22 cellular contexts compared by ENCODE assay signal in genomic region chr11:18780329-18780728, GRCh38. TPM values are rescaled to one million over a fixed set of nuclear protein-coding genes. Genes with fewer than 3 reads are reported as not detected.
A peak's percentile ranks its signal among the peaks of the same experiment; 100 is the strongest.
DNase-seq lines count a peak whose midpoint lies in the region; ATAC-seq, FAIRE-seq and TF ChIP-seq lines count a peak whose summit lies in the region.
"Had no signal": no experiment of that assay in that cellular context is flagged by ENCODE, and none has a peak within 500 bp of the region (broad histone marks: within the 10 kb centered on the region; RNA-seq: fewer than 3 reads in every experiment).

No MANE protein-coding gene starts in this region.

- no peak overlapping the region for H3K4me2 ChIP-seq in H1 (ENCODE audit: insufficient read depth in 1 of 2, low read depth in 2 of 2, low read length in 2 of 2)
- H3K4me2 ChIP-seq in OCI-LY7 (ENCODE audit: low read length), result no peak overlapping the region
- no peak overlapping the region for H3K4me2 ChIP-seq in hepatocyte
- H3K4me2 ChIP-seq: A549; BLaER1 treated with 17β-estradiol and CSF1 and Interleukin-3, amounts not matched to agents 10 nM and 100 nM; PC-9 had no signal

- H4K20me1 ChIP-seq in H1 (replicated peaks in 1 of 2; ENCODE audit: control insufficient read depth in 1 of 2, insufficient read depth in 2 of 2, low read length in 2 of 2), result no peaks in the 10 kb centered on the region
- H4K20me1 ChIP-seq in OCI-LY7 (ENCODE audit: insufficient read depth, low read length), result no peaks in the 10 kb centered on the region
- no peaks in the 10 kb centered on the region for H4K20me1 ChIP-seq in hepatocyte (ENCODE audit: insufficient read depth, poor library complexity, severe bottlenecking)
- H4K20me1 ChIP-seq: BLaER1 treated with 17β-estradiol and CSF1 and Interleukin-3, amounts not matched to agents 10 nM and 100 nM had no signal

- H3K36me3 ChIP-seq in heart right ventricle, result no peaks in the 10 kb centered on the region
- no peaks in the 10 kb centered on the region for H3K36me3 ChIP-seq in right atrium auricular region
- no peaks in the 10 kb centered on the region; a peak in 1 of 8 replicates for H3K36me3 ChIP-seq in H1 (ENCODE audit: control insufficient read depth in 2 of 4, insufficient read depth in 4 of 4, low read length in 3 of 4)
- no peaks in the 10 kb centered on the region for H3K36me3 ChIP-seq in OCI-LY7 (ENCODE audit: insufficient read depth, low read length)
- H3K36me3 ChIP-seq in hepatocyte (replicated peaks; ENCODE audit: insufficient read depth, low read depth), result no peaks in the 10 kb centered on the region
- H3K36me3 ChIP-seq: BLaER1 treated with 17β-estradiol and CSF1 and Interleukin-3, amounts not matched to agents 10 nM and 100 nM had no signal

- peaks cover 27% of the 10 kb centered on the region for H3K27me3 Mint-ChIP-seq in mesothelial cell of epicardium (ENCODE audit: low read depth)

- H2BK15ac ChIP-seq in H1 (ENCODE audit: low read length), result no peak overlapping the region

- no peak overlapping the region for H4K91ac ChIP-seq in H1 (replicated peaks; ENCODE audit: insufficient read length, low read length)

- H3K4me1 ChIP-seq in heart right ventricle, result peaks cover 0 to 19% (median 0%) of the 10 kb centered on the region in 9 donors
- H3K4me1 ChIP-seq in right atrium auricular region, result no peaks in the 10 kb centered on the region
- peaks cover 0 to 17% (median 1%) of the 10 kb centered on the region in 4 experiments; a peak in 3 of 7 replicates for H3K4me1 ChIP-seq in H1 (replicated peaks in 1 of 4; ENCODE audit: control insufficient read depth in 3 of 4, insufficient read depth in 4 of 4, low read length in 3 of 4)
- H3K4me1 ChIP-seq in OCI-LY7 (ENCODE audit: insufficient read depth, low read length, poor library complexity, severe bottlenecking), result no peaks in the 10 kb centered on the region
- no peaks in the 10 kb centered on the region for H3K4me1 ChIP-seq in hepatocyte (ENCODE audit: insufficient read depth)
- H3K4me1 ChIP-seq: A549 had no signal

- TF ChIP-seq EP300 in H1 (IDR thresholded peaks at IDR 0.05; ENCODE audit: borderline replicate concordance in 1 of 2, low read depth in 2 of 2, low read length in 2 of 2), result no peak

- FAIRE-seq in H1 (lab: Jason Lieb, UNC), result no peak
- FAIRE-seq: A549, G401.6 had no signal

- H2BK12ac ChIP-seq in H1 (ENCODE audit: low read depth, low read length), result no peak overlapping the region

- no peak overlapping the region for H4K5ac ChIP-seq in H1 (ENCODE audit: insufficient read length, low read depth, low read length)

- H3K27ac Mint-ChIP-seq in mesothelial cell of epicardium, result peak overlapping the region; percentile 14
- H3K27ac Mint-ChIP-seq in stimulated activated effector memory CD8-positive, alpha-beta T cell treated with anti-CD3 and anti-CD28 coated beads, Interleukin-12 subunit alpha, Interleukin-12 subunit beta, amount 100 ng/mL, for 72 hours, result peak overlapping the region; percentile 35

- no peak for TF ChIP-seq CTCF in heart right ventricle (IDR thresholded peaks at IDR 0.05)
- TF ChIP-seq CTCF in right atrium auricular region (IDR thresholded peaks at IDR 0.05), result no peak
- no peak for TF ChIP-seq CTCF in H1 (IDR thresholded peaks at IDR 0.05; ENCODE audit: control extremely low read depth in 1 of 3, insufficient read depth in 1 of 3, low read depth in 1 of 3, low read length in 3 of 3)
- no peak for TF ChIP-seq CTCF in mesothelial cell of epicardium (IDR thresholded peaks at IDR 0.05; ENCODE audit: unreplicated experiment)
- no peak for TF ChIP-seq CTCF in OCI-LY7 (conservative IDR thresholded peaks at IDR 0.05; ENCODE audit: low read length)
- no peak for TF ChIP-seq CTCF in hepatocyte (IDR thresholded peaks at IDR 0.05; ENCODE audit: poor library complexity)

- H2BK20ac ChIP-seq in H1 (ENCODE audit: low read length), result no peak overlapping the region

- H3K18ac ChIP-seq in H1 (ENCODE audit: extremely low read depth, low read length), result no peak overlapping the region

- POLR2A ChIA-PET in H1 (lab: Charles Lee; ENCODE audit: partially characterized antibody), result interaction anchor here (1.4 to 1.5 kb wide), 2 partner anchors 8 to 11 kb away, joined by 3 to 6 read pairs; partner anchors contain the start of gene PTPN5
- POLR2A ChIA-PET in OCI-LY7 (lab: Charles Lee), result interaction anchor here (2.3 kb wide), 1 partner anchor 15 kb away, joined by 10 read pairs; no protein-coding TSS in a partner anchor

- H3K9me2 ChIP-seq in OCI-LY7 (ENCODE audit: insufficient read depth, low read length) (no peaks in the 10 kb centered on the region), hepatocyte (replicated peaks; ENCODE audit: insufficient read depth) (no peaks in the 10 kb centered on the region)

- H3K9me3 ChIP-seq in heart right ventricle, result no peaks in the 10 kb centered on the region
- H3K9me3 ChIP-seq in right atrium auricular region, result no peaks in the 10 kb centered on the region
- H3K9me3 ChIP-seq in H1 (ENCODE audit: insufficient read depth in 2 of 2, low read depth in 1 of 2, low read length in 1 of 2), result no peaks in the 10 kb centered on the region
- H3K9me3 ChIP-seq in OCI-LY7 (ENCODE audit: low read length), result no peaks in the 10 kb centered on the region
- H3K9me3 ChIP-seq in hepatocyte (ENCODE audit: low read depth), result no peaks in the 10 kb centered on the region
- H3K9me3 ChIP-seq: A549; BLaER1 treated with 17β-estradiol and CSF1 and Interleukin-3, amounts not matched to agents 10 nM and 100 nM had no signal

- no peak overlapping the region for H3K4me3 ChIP-seq in heart right ventricle
- no peak overlapping the region for H3K4me3 ChIP-seq in right atrium auricular region
- no peak overlapping the region for H3K4me3 ChIP-seq in H1 (ENCODE audit: extremely low read depth in 1 of 4, insufficient read depth in 2 of 4, low read depth in 3 of 4, low read length in 4 of 4)
- no peak overlapping the region for H3K4me3 ChIP-seq in OCI-LY7 (ENCODE audit: low read depth, low read length, poor library complexity, severe bottlenecking)
- no peak overlapping the region for H3K4me3 ChIP-seq in hepatocyte
- H3K4me3 ChIP-seq: A549; BLaER1 treated with 17β-estradiol and CSF1 and Interleukin-3, amounts not matched to agents 10 nM and 100 nM; PC-9 had no signal

- H3K23ac ChIP-seq in H1 (ENCODE audit: insufficient read length), result no peak overlapping the region

- H3K56ac ChIP-seq in H1 (replicated peaks; ENCODE audit: insufficient read length, low read depth, low read length), result no peak overlapping the region

- H3K4ac ChIP-seq in H1 (replicated peaks; ENCODE audit: insufficient read length, low read depth, low read length), result no peak overlapping the region

- H3K27me3 ChIP-seq in heart right ventricle (peaks cover 0 to 4% (median 0%) of the 10 kb centered on the region in 7 donors), right atrium auricular region (no peaks in the 10 kb centered on the region), H1 (replicated peaks in 1 of 4; ENCODE audit: control insufficient read depth in 3 of 4, extremely low read depth in 1 of 4, insufficient read depth in 3 of 4, low read length in 3 of 4) (no peaks in the 10 kb centered on the region), hepatocyte (no peaks in the 10 kb centered on the region)
- H3K27me3 ChIP-seq: BLaER1 treated with 17β-estradiol and CSF1 and Interleukin-3, amounts not matched to agents 10 nM and 100 nM had no signal

- H3K4me3 Mint-ChIP-seq in mesothelial cell of epicardium, result no peak overlapping the region
- H3K4me3 Mint-ChIP-seq in stimulated activated effector memory CD8-positive, alpha-beta T cell treated with anti-CD3 and anti-CD28 coated beads, Interleukin-12 subunit alpha, Interleukin-12 subunit beta, amount 100 ng/mL, for 72 hours, result no peak overlapping the region
- H3K4me3 Mint-ChIP-seq: CD8-positive, alpha-beta memory T cell had no signal

- no peak for TF ChIP-seq POLR2A in H1 (IDR thresholded peaks at IDR 0.05; ENCODE audit: control extremely low read depth in 1 of 2, low read depth in 2 of 2, low read length in 2 of 2)

- BruUV-seq in OCI-LY7 (replicated peaks; lab: Mats Ljungman, UMichigan), result no TSS peak

- ATAC-seq in heart right ventricle, result peak; percentile 45 to 88 (median 72)
- no peak for ATAC-seq in stimulated activated effector memory CD8-positive, alpha-beta T cell treated with anti-CD3 and anti-CD28 coated beads, Interleukin-12 subunit alpha, Interleukin-12 subunit beta, amount 100 ng/mL, for 72 hours
- ATAC-seq: A549, HCT116 had no signal

- DNase-seq in heart right ventricle, result peak in 1 of 2 donors; percentile 44
- DNase-seq in right atrium auricular region (ENCODE audit: low spot score), result no peak
- DNase-seq in H1 (ENCODE audit: low read depth in 1 of 2, low spot score in 2 of 2), result no peak
- DNase-seq in mesothelial cell of epicardium (ENCODE audit: low spot score in 2 of 2, unreplicated experiment in 2 of 2), result no peak
- DNase-seq in stimulated activated effector memory CD8-positive, alpha-beta T cell treated with anti-CD3 and anti-CD28 coated beads, Interleukin-12 subunit alpha, Interleukin-12 subunit beta, amount 100 ng/mL, for 72 hours (ENCODE audit: low spot score in 2 of 2), result no peak
- no peak for DNase-seq in NK-92 (lab: John Stamatoyannopoulos, UW; ENCODE audit: unreplicated experiment)
- no peak for DNase-seq in OCI-LY7 (ENCODE audit: low spot score)
- DNase-seq in hepatocyte (ENCODE audit: low spot score), result no peak
- DNase-seq: CD8-positive, alpha-beta memory T cell; DND-41; KG1; NCI-H1436; NCI-H2029; NCI-H2171; NCI-H748 treated with DMSO at 0.1 percent for 48 hours; PC-9 had no signal

- H3K23me2 ChIP-seq in H1 (ENCODE audit: low read depth, low read length), result no peaks in the 10 kb centered on the region

- peak overlapping the region in 8 of 10 donors; percentile 6 to 80 (median 47) for H3K27ac ChIP-seq in heart right ventricle
- H3K27ac ChIP-seq in right atrium auricular region, result no peak overlapping the region
- H3K27ac ChIP-seq in H1 (ENCODE audit: low read depth, low read length), result no peak overlapping the region
- no peak overlapping the region for H3K27ac ChIP-seq in OCI-LY7 (ENCODE audit: low read depth, low read length, poor library complexity, severe bottlenecking)
- H3K27ac ChIP-seq in hepatocyte, result no peak overlapping the region
- H3K27ac ChIP-seq: A549; BLaER1 treated with 17β-estradiol and CSF1 and Interleukin-3, amounts not matched to agents 10 nM and 100 nM; PC-9 had no signal

- TF ChIP-seq RAD21 in H1 (IDR thresholded peaks at IDR 0.05 in 1 of 2, conservative IDR thresholded peaks at IDR 0.05 in 1 of 2; ENCODE audit: low read depth in 2 of 2, low read length in 2 of 2), result no peak

- 40 to 45% methylated on average over 4 of the region's 4 CpGs for WGBS in heart right ventricle, 2 donors
- WGBS in H1 (ENCODE audit: extremely low coverage in 1 of 2, insufficient coverage in 1 of 2, insufficient read length in 1 of 2, insufficient replicate concordance in 2 of 2, low coverage in 1 of 2, low lambda C conversion rate in 2 of 2, missing lambda C conversion rate in 1 of 2), 2 experiments, result 69% methylated on average over 3 of the region's 4 CpGs; no CpG with 5 or more reads in 1 of the 2 experiments
- 70% methylated on average over 4 of the region's 4 CpGs for WGBS in hepatocyte (ENCODE audit: low lambda C conversion rate, missing lambda C conversion rate)

- no peak overlapping the region for H2BK5ac ChIP-seq in H1 (ENCODE audit: low read depth, low read length)

- H2AFZ ChIP-seq in H1 (ENCODE audit: low read length), result no peak overlapping the region
- no peak overlapping the region for H2AFZ ChIP-seq in OCI-LY7 (ENCODE audit: low read length)
- H2AFZ ChIP-seq in hepatocyte, result no peak overlapping the region
- H2AFZ ChIP-seq: PC-9 had no signal

- H3K4me1 Mint-ChIP-seq in mesothelial cell of epicardium, result no peaks in the 10 kb centered on the region
- peaks cover 26% of the 10 kb centered on the region for H3K4me1 Mint-ChIP-seq in stimulated activated effector memory CD8-positive, alpha-beta T cell treated with anti-CD3 and anti-CD28 coated beads, Interleukin-12 subunit alpha, Interleukin-12 subunit beta, amount 100 ng/mL, for 72 hours

- H3K9ac ChIP-seq in H1 (replicated peaks in 1 of 4; ENCODE audit: extremely low read depth in 1 of 4, low read depth in 3 of 4, low read length in 3 of 4), result no peak overlapping the region
- H3K9ac ChIP-seq: BLaER1 treated with 17β-estradiol and CSF1 and Interleukin-3, amounts not matched to agents 10 nM and 100 nM had no signal

- no peaks in the 10 kb centered on the region for H3K79me2 ChIP-seq in H1 (ENCODE audit: control insufficient read depth in 1 of 2, insufficient read depth in 2 of 2, low read length in 2 of 2)
- H3K79me2 ChIP-seq in OCI-LY7 (ENCODE audit: insufficient read depth, low read depth, low read length), result no peaks in the 10 kb centered on the region
- H3K79me2 ChIP-seq in hepatocyte, result no peaks in the 10 kb centered on the region

- CTCF ChIA-PET in H1 (lab: Charles Lee; ENCODE audit: partially characterized antibody) (interaction anchor here (0.6 to 12.1 kb wide), 9 partner anchors 18 to 309 kb away, joined by 3 to 363 read pairs (median 4); partner anchors contain the start of gene PTPN5), OCI-LY7 (lab: Charles Lee; ENCODE audit: unreplicated experiment) (interaction anchor here (0.7 to 0.8 kb wide), 2 partner anchors 11 to 17 kb away, joined by 3 to 4 read pairs; no protein-coding TSS in a partner anchor)

- no peak overlapping the region for H3K14ac ChIP-seq in H1 (ENCODE audit: insufficient read length)

- no peaks in the 10 kb centered on the region for H3K36me3 Mint-ChIP-seq in mesothelial cell of epicardium
- no peaks in the 10 kb centered on the region for H3K36me3 Mint-ChIP-seq in stimulated activated effector memory CD8-positive, alpha-beta T cell treated with anti-CD3 and anti-CD28 coated beads, Interleukin-12 subunit alpha, Interleukin-12 subunit beta, amount 100 ng/mL, for 72 hours
- H3K36me3 Mint-ChIP-seq: CD8-positive, alpha-beta memory T cell had no signal

- H3K79me1 ChIP-seq in H1 (ENCODE audit: low read depth, low read length), result no peaks in the 10 kb centered on the region

- no peak overlapping the region for H2BK120ac ChIP-seq in H1 (replicated peaks; ENCODE audit: low read depth, low read length)

- H3K9me3 Mint-ChIP-seq in mesothelial cell of epicardium, result peaks cover 3% of the 10 kb centered on the region
- H3K9me3 Mint-ChIP-seq in stimulated activated effector memory CD8-positive, alpha-beta T cell treated with anti-CD3 and anti-CD28 coated beads, Interleukin-12 subunit alpha, Interleukin-12 subunit beta, amount 100 ng/mL, for 72 hours, result peaks cover 3% of the 10 kb centered on the region
- H3K9me3 Mint-ChIP-seq: CD8-positive, alpha-beta memory T cell had no signal

- peak overlapping the region; percentile 77; the same call in 1 of the 2 replicates for H4K8ac ChIP-seq in H1 (ENCODE audit: extremely low read depth, insufficient read depth, low read length)

- H2AK5ac ChIP-seq in H1 (ENCODE audit: low read depth, low read length), result no peak overlapping the region

- intact Hi-C loops in heart right ventricle (cut with DNase I) (no loop called here), OCI-LY7 (cut with micrococcal nuclease; ENCODE audit: unreplicated experiment) (no loop called here)

RNA-seq across cellular contexts. Expression of gene PTPN5, which starts 11.3 kb away (rescaled TPM):
- total RNA-seq in heart right ventricle (1 to 10 TPM; 1.5 to 8.8 (median 3.5) TPM), right atrium auricular region (1 to 10 TPM; 1.4 to 5.3 TPM), mesothelial cell of epicardium (2.5 to 3.3 TPM (median 2.7 TPM) in 3 replicates), OCI-LY7 (2022) (not detected in 2 replicates), hepatocyte (0.40 and 0.90 TPM in 2 replicates)
- polyA plus RNA-seq in heart right ventricle (1 to 10 TPM; 4.4 to 5.8 TPM), H1 (2011; rRNA removed) (12.9 and 18.9 TPM in 2 replicates), hepatocyte (0.22 and 0.78 TPM in 2 replicates)
- 6.8 and 8.4 TPM in 2 replicates for total RNA-seq in H1 (2021; fragmentation: NEBNext Ultra II Directional; extraction: Animal tissue kit (Norgen Biotek cat#: 25700))
- 11.1 TPM for polyA plus RNA-seq in H1 (2011; cell fraction: cytosol; rRNA removed)
- 29.2 TPM for polyA plus RNA-seq in H1 (2011; cell fraction: nucleus; rRNA removed)
- polyA plus RNA-seq in H1 (2012, experiment 1 of 2), result 7.1 to 10.6 TPM (median 8.7 TPM) in 4 replicates
- polyA plus RNA-seq in H1 (2012, experiment 2 of 2), result 5.6 TPM
- 5.4 TPM for polyA plus RNA-seq in H1 (2013, experiment 1 of 2)
- 4.9 TPM for polyA plus RNA-seq in H1 (2013, experiment 2 of 2)
- 6.4 and 8.4 TPM in 2 replicates for polyA minus RNA-seq in H1 (2011; rRNA and poly(A)+ RNA removed)
- polyA minus RNA-seq in H1 (2011; cell fraction: cytosol; rRNA and poly(A)+ RNA removed), result 5.6 TPM
- polyA minus RNA-seq in H1 (2011; cell fraction: nucleus; rRNA and poly(A)+ RNA removed), result 7.2 TPM
- not detected in 2 replicates for total RNA-seq in OCI-LY7 (2014; rRNA removed; shearing (Covaris generic))
- total RNA-seq: CD8-positive, alpha-beta memory T cell; M059J; NCI-H460; PC-9 had no signal
- polyA plus RNA-seq: CD8-positive, alpha-beta memory T cell had no signal

RNA-seq across cellular contexts. Expression of gene IGSF22, which starts 54.3 kb away (rescaled TPM):
- 1 to 10 TPM in 2 of 10 donors, under 1 TPM in 7, not detected in 1; 0.18 to 1.3 (median 0.68) TPM for total RNA-seq in heart right ventricle
- under 1 TPM; 0.30 to 0.44 TPM for polyA plus RNA-seq in heart right ventricle
- total RNA-seq in right atrium auricular region, result under 1 TPM in 1 of 2 donors, not detected in 1; 0.39 TPM
- not detected in 2 replicates for total RNA-seq in H1 (2021; fragmentation: NEBNext Ultra II Directional; extraction: Animal tissue kit (Norgen Biotek cat#: 25700))
- 0.06 and 0.14 TPM in 2 replicates for polyA plus RNA-seq in H1 (2011; rRNA removed)
- polyA plus RNA-seq in H1 (2011; cell fraction: cytosol; rRNA removed), result 0.09 TPM
- 0.24 TPM for polyA plus RNA-seq in H1 (2011; cell fraction: nucleus; rRNA removed)
- polyA plus RNA-seq in H1 (2012, experiment 1 of 2), result 0.05 to 0.61 TPM (median 0.11 TPM) in 3 of 4 replicates, not detected in the other
- 0.34 TPM for polyA plus RNA-seq in H1 (2012, experiment 2 of 2)
- 0.04 TPM for polyA plus RNA-seq in H1 (2013, experiment 1 of 2)
- 0.02 TPM for polyA plus RNA-seq in H1 (2013, experiment 2 of 2)
- polyA minus RNA-seq in H1 (2011; rRNA and poly(A)+ RNA removed), result 0.03 and 0.07 TPM in 2 replicates
- polyA minus RNA-seq in H1 (2011; cell fraction: cytosol; rRNA and poly(A)+ RNA removed), result not detected
- polyA minus RNA-seq in H1 (2011; cell fraction: nucleus; rRNA and poly(A)+ RNA removed), result 1.1 TPM
- 0.24 to 0.47 TPM (median 0.45 TPM) in 3 replicates for total RNA-seq in mesothelial cell of epicardium
- total RNA-seq in OCI-LY7 (2014; rRNA removed; shearing (Covaris generic)), result not detected in 2 replicates
- total RNA-seq in OCI-LY7 (2022), result not detected in 2 replicates
- total RNA-seq in hepatocyte, result 0.08 TPM in 1 of 2 replicates, not detected in the other
- polyA plus RNA-seq in hepatocyte, result 0.22 TPM in 1 of 2 replicates, not detected in the other
- total RNA-seq: M059J, NCI-H460 had no signal

Comparison
In these comparisons a context has a peak if more than half of its experiments do, and no peak if none do; other contexts are left out.
1. H3K27ac ChIP-seq: peak in heart right ventricle (8 of 10); none in right atrium auricular region (0 of 2), H1 (single experiment), OCI-LY7 (single experiment) and hepatocyte (single experiment).